Comparison of ENCODE assay signal across 8 cellular contexts in the genomic region with DNA sequence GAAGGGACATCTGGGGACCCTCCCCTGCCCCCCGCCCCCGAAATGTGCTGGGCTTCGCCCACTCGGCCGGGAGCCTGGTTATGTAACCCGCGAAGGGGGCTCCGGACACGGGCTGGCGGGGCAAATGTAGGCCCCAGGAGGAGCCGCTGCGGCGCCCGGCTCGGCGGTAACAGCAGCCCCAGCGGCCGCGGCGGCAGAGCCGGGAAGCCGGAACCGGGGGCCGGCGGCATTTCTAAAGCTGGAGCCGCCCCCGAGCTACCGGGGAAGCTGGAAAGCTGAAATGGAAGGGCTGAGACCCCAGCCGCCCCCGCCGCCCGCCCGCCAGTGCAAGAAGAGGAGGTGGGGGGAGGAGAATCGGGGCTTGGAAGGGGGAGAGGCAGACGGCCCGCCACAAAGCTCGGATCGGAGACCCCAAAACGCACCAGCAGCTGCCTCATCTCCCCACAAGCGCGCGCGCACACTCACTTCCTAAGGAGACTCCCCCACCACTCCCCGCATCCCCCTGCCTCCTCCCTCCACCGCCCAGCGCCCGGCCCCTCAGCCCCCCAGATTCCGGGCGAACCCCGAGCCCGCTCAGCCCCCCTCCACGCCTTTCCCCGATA. TPM values are rescaled to one million over a fixed set of nuclear protein-coding genes. Genes with fewer than 3 reads are reported as not detected.
DNase-seq lines count a peak whose midpoint lies in the region; ATAC-seq, FAIRE-seq and TF ChIP-seq lines count a peak whose summit lies in the region.

No MANE protein-coding gene starts in this region.

- peak overlapping the region; percentile 74 for H3K9ac ChIP-seq in GM12878 (ENCODE audit: control insufficient read depth, insufficient read depth, low read length)

- peak; percentile 23 for DNase-seq in NCI-H2171 treated with DMSO at 0.1 percent for 48 hours (lab: John Stamatoyannopoulos, UW)
- DNase-seq in NCI-H2171 (lab: John Stamatoyannopoulos, UW): no peak
- DNase-seq in SJSA1 (ENCODE audit: low read depth in 1 of 2, low spot score in 2 of 2): peak in 1 of 2 experiments; percentile 26
- no peak for DNase-seq in GM12878 (ENCODE audit: low read depth, low spot score)
- DNase-seq in iris pigment epithelial cell (ENCODE audit: low read depth): peak; percentile 22
- DNase-seq in stimulated activated CD4-positive, alpha-beta T cell treated with anti-CD3 and anti-CD28 coated beads, Interleukin-2, amount 100 ng/mL, for 24 hours: peak; percentile 39 to 43
- no peak for DNase-seq in NCI-H187 (lab: John Stamatoyannopoulos, UW)
- no peak for DNase-seq in SKM-1 treated with dmso at 0.1 percent for 144 hours (lab: John Stamatoyannopoulos, UW; ENCODE audit: unreplicated experiment)

- H3K36me3 ChIP-seq in SJSA1 (peaks cover 22% of the 10 kb centered on the region), GM12878 (ENCODE audit: control insufficient read depth in 2 of 2, insufficient read depth in 2 of 2, low read length in 1 of 2) (no peaks in the 10 kb centered on the region)

- CTCF ChIA-PET in GM12878 (lab: Yijun Ruan, JAX): interaction anchor here (0.6 to 5.1 kb wide), 14 partner anchors 10 to 216 kb away, joined by 3 to 40 read pairs (median 4); no protein-coding TSS in a partner anchor

- peak in 1 of 3 experiments; percentile 1; a peak in 1 of 6 replicates for TF ChIP-seq CTCF in GM12878 (IDR thresholded peaks at IDR 0.05 in 2 of 3, conservative IDR thresholded peaks at IDR 0.05 in 1 of 3; ENCODE audit: control insufficient read depth in 2 of 3, extremely low read depth in 1 of 3, insufficient read depth in 1 of 3, low read depth in 3 of 3, low read length in 3 of 3)

- H3K27ac ChIP-seq in SJSA1 (peak overlapping the region; percentile 84), GM12878 (ENCODE audit: control insufficient read depth, insufficient read depth) (peak overlapping the region; percentile 51)

- H2AFZ ChIP-seq in GM12878 (ENCODE audit: control insufficient read depth, low read depth, low read length): peak overlapping the region; percentile 72

- H3K9me3 ChIP-seq in SJSA1 (replicated peaks) (no peaks in the 10 kb centered on the region), GM12878 (replicated peaks; ENCODE audit: control insufficient read depth, insufficient read depth, low read length) (no peaks in the 10 kb centered on the region)

- WGBS in GM12878 (ENCODE audit: insufficient coverage, insufficient replicate concordance, low lambda C conversion rate, missing lambda C conversion rate): under 1% methylated on average over 25 of the region's 53 CpGs

- H3K4me2 ChIP-seq in GM12878 (ENCODE audit: control insufficient read depth, insufficient read depth): peak overlapping the region; percentile 92

- H3K4me3 ChIP-seq in SJSA1 (peak overlapping the region; percentile 49), GM12878 (peak overlapping the region; percentile 77)

- no peaks in the 10 kb centered on the region for H4K20me1 ChIP-seq in GM12878 (ENCODE audit: control insufficient read depth, insufficient read depth)

- no TSS peak for BruUV-seq in GM12878 (replicated peaks; lab: Mats Ljungman, UMichigan)

- RAD21 ChIA-PET in GM12878 (lab: Charles Lee; ENCODE audit: unreplicated experiment): interaction anchor here (0.6 to 5.8 kb wide), 12 partner anchors 11 to 420 kb away, joined by 3 to 51 read pairs (median 6); a partner anchor contains a TSS

- H3K4me1 ChIP-seq in SJSA1 (replicated peaks) (peaks cover 60% of the 10 kb centered on the region), GM12878 (ENCODE audit: control insufficient read depth, insufficient read depth, low read length) (peaks cover 19% of the 10 kb centered on the region)

- SMC1A ChIA-PET in GM12878 (lab: Charles Lee; ENCODE audit: uncharacterized antibody, unreplicated experiment): interaction anchor here (0.6 to 7.3 kb wide), 10 partner anchors 19 to 215 kb away, joined by 3 to 46 read pairs (median 3); a partner anchor contains a TSS

- TF ChIP-seq EP300 in GM12878 (IDR thresholded peaks at IDR 0.05; ENCODE audit: borderline replicate concordance in 1 of 2, control insufficient read depth in 1 of 2, low read depth in 2 of 2, low read length in 2 of 2): no peak

- peak; percentile 49 for ATAC-seq in GM12878

- in situ Hi-C loops in GM12878 (cut with MboI): no loop called here

- peaks cover 14% of the 10 kb centered on the region for H3K79me2 ChIP-seq in GM12878 (ENCODE audit: control insufficient read depth, insufficient read depth, low read length)

- intact Hi-C loops in GM12878 (cut with micrococcal nuclease; ENCODE audit: unreplicated experiment): no loop called here

- POLR2A ChIA-PET in GM12878 (lab: Charles Lee): interaction anchor here (0.6 to 8.1 kb wide), 14 partner anchors 10 to 439 kb away, joined by 3 to 87 read pairs (median 5); a partner anchor contains a TSS

- no peak for TF ChIP-seq RAD21 in GM12878 (IDR thresholded peaks at IDR 0.05; ENCODE audit: insufficient read depth, low read depth, low read length)

- H3K27me3 ChIP-seq in SJSA1 (replicated peaks) (no peaks in the 10 kb centered on the region), GM12878 (replicated peaks in 1 of 2; ENCODE audit: control insufficient read depth in 2 of 2, insufficient read depth in 2 of 2, low read length in 1 of 2) (no peaks in the 10 kb centered on the region)

- no peak for FAIRE-seq in GM12878 (lab: Jason Lieb, UNC)

- peak; percentile 57 for TF ChIP-seq POLR2A in GM12878 (IDR thresholded peaks at IDR 0.05; ENCODE audit: low read depth, low read length)

TF ChIP-seq in GM12878, 131 proteins besides CTCF, POLR2A, EP300 and RAD21:
- TF ChIP-seq GATAD2B (conservative IDR thresholded peaks at IDR 0.05; ENCODE audit: low read depth) (0 out of 2 replicates have a peak, but pooled peaks have one; percentile 5), POLR2AphosphoS2 (IDR thresholded peaks at IDR 0.05; ENCODE audit: low read depth, low read length) (no peak)
- TF ChIP-seq, protein P1, sequence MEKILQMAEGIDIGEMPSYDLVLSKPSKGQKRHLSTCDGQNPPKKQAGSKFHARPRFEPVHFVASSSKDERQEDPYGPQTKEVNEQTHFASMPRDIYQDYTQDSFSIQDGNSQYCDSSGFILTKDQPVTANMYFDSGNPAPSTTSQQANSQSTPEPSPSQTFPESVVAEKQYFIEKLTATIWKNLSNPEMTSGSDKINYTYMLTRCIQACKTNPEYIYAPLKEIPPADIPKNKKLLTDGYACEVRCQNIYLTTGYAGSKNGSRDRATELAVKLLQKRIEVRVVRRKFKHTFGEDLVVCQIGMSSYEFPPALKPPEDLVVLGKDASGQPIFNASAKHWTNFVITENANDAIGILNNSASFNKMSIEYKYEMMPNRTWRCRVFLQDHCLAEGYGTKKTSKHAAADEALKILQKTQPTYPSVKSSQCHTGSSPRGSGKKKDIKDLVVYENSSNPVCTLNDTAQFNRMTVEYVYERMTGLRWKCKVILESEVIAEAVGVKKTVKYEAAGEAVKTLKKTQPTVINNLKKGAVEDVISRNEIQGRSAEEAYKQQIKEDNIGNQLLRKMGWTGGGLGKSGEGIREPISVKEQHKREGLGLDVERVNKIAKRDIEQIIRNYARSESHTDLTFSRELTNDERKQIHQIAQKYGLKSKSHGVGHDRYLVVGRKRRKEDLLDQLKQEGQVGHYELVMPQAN (conservative IDR thresholded peaks at IDR 0.05): 0 out of 2 replicates have a peak, but pooled peaks have one; percentile 9

RNA-seq across cellular contexts. Expression of a gene that starts 1.5 kb away (rescaled TPM):
- 15.2 and 22.0 TPM in 2 replicates for total RNA-seq in SJSA1 (2014; rRNA removed; shearing (Covaris generic))
- total RNA-seq in GM12878 (2013; cell fraction: nucleolus; rRNA removed): 634 and 686 TPM in 2 replicates
- 57.9 and 62.9 TPM in 2 replicates for total RNA-seq in GM12878 (2014; rRNA removed)
- total RNA-seq in GM12878 (2014; rRNA removed; fragmentation: Illumina TruSeq; extraction: Trizol): 33.0 and 34.1 TPM in 2 replicates
- 76.3 and 87.6 TPM in 2 replicates for total RNA-seq in GM12878 (2021)
- 76.8 TPM for polyA plus RNA-seq in GM12878 (2011; ENCODE audit: low read depth)
- 67.9 and 124 TPM in 2 replicates for polyA plus RNA-seq in GM12878 (2011; rRNA removed)
- 103 and 121 TPM in 2 replicates for polyA plus RNA-seq in GM12878 (2011; cell fraction: cytosol; rRNA removed)
- polyA plus RNA-seq in GM12878 (2011; cell fraction: nucleus; rRNA removed): 380 and 393 TPM in 2 replicates
- polyA plus RNA-seq in GM12878 (2012): 81.7 and 83.4 TPM in 2 replicates
- polyA plus RNA-seq in GM12878 (2014; fragmentation: Illumina TruSeq; extraction: Trizol): 31.7 and 46.7 TPM in 2 replicates
- 10 to 100 TPM; 13.6 to 14.7 TPM for polyA plus RNA-seq in GM12878 (2014; fragmentation: Nextera tagmentation; extraction: Ambion mirVana)
- 72.8 and 77.4 TPM in 2 replicates for polyA plus RNA-seq in GM12878 (2014; rRNA removed)
- 10 to 100 TPM; 31.8 to 34.0 TPM for polyA plus RNA-seq in GM12878 (2016; fragmentation: Nextera tagmentation; extraction: Ambion mirVana)
- 395 and 503 TPM in 2 replicates for polyA minus RNA-seq in GM12878 (2011; rRNA and poly(A)+ RNA removed)
- polyA minus RNA-seq in GM12878 (2011; cell fraction: cytosol; rRNA and poly(A)+ RNA removed): 82.7 and 85.4 TPM in 2 replicates
- polyA minus RNA-seq in GM12878 (2011; cell fraction: nucleus; rRNA and poly(A)+ RNA removed): 171 and 227 TPM in 2 replicates

RNA-seq across cellular contexts. Expression of a gene that starts 47.0 kb away (rescaled TPM):
- total RNA-seq in SJSA1 (2014; rRNA removed; shearing (Covaris generic)): 5.3 and 11.7 TPM in 2 replicates
- 13.1 and 15.8 TPM in 2 replicates for total RNA-seq in GM12878 (2013; cell fraction: nucleolus; rRNA removed)
- 9.7 and 16.4 TPM in 2 replicates for total RNA-seq in GM12878 (2014; rRNA removed)
- 7.1 and 8.2 TPM in 2 replicates for total RNA-seq in GM12878 (2014; rRNA removed; fragmentation: Illumina TruSeq; extraction: Trizol)
- total RNA-seq in GM12878 (2021): 31.0 and 32.2 TPM in 2 replicates
- 6.5 TPM for polyA plus RNA-seq in GM12878 (2011; ENCODE audit: low read depth)
- 4.8 and 15.3 TPM in 2 replicates for polyA plus RNA-seq in GM12878 (2011; rRNA removed)
- 28.4 and 36.0 TPM in 2 replicates for polyA plus RNA-seq in GM12878 (2011; cell fraction: cytosol; rRNA removed)
- 20.8 and 24.1 TPM in 2 replicates for polyA plus RNA-seq in GM12878 (2011; cell fraction: nucleus; rRNA removed)
- 21.7 and 23.1 TPM in 2 replicates for polyA plus RNA-seq in GM12878 (2012)
- 2.6 and 6.5 TPM in 2 replicates for polyA plus RNA-seq in GM12878 (2014; fragmentation: Illumina TruSeq; extraction: Trizol)
- 1 to 10 TPM; 5.5 to 6.1 TPM for polyA plus RNA-seq in GM12878 (2014; fragmentation: Nextera tagmentation; extraction: Ambion mirVana)
- 33.1 and 39.2 TPM in 2 replicates for polyA plus RNA-seq in GM12878 (2014; rRNA removed)
- polyA plus RNA-seq in GM12878 (2016; fragmentation: Nextera tagmentation; extraction: Ambion mirVana): 10 to 100 TPM in 1 of 2 experiments, 1 to 10 TPM in 1; 7.7 to 25.1 TPM
- 21.7 and 34.6 TPM in 2 replicates for polyA minus RNA-seq in GM12878 (2011; rRNA and poly(A)+ RNA removed)
- polyA minus RNA-seq in GM12878 (2011; cell fraction: cytosol; rRNA and poly(A)+ RNA removed): 25.1 and 28.5 TPM in 2 replicates
- polyA minus RNA-seq in GM12878 (2011; cell fraction: nucleus; rRNA and poly(A)+ RNA removed): 7.7 and 21.1 TPM in 2 replicates

Comparison
In these comparisons a context has a peak if more than half of its experiments do, and no peak if none do; other contexts are left out.
1. DNase-seq: peak in NCI-H2171 treated with DMSO at 0.1 percent for 48 hours (single experiment), iris pigment epithelial cell (single experiment) and stimulated activated CD4-positive, alpha-beta T cell treated with anti-CD3 and anti-CD28 coated beads, Interleukin-2, amount 100 ng/mL, for 24 hours (2 of 2); none in NCI-H2171 (single experiment), GM12878 (single experiment), NCI-H187 (0 of 2) and SKM-1 treated with dmso at 0.1 percent for 144 hours (single experiment).